In genomic region chr12:27652174-27652763, GRCh38 we compare ENCODE assay signal across 1 cellular context.
TF ChIP-seq lines count a peak whose summit lies in the region.

No MANE protein-coding gene starts in this region.

TF ChIP-seq in GM12878, 131 proteins besides CTCF, POLR2A, EP300 and RAD21:
- TF ChIP-seq ZNF24 (IDR thresholded peaks at IDR 0.05) = no peak
- 0 out of 2 replicates have a peak, but pooled peaks have one; percentile 20 for TF ChIP-seq ATF2 (IDR thresholded peaks at IDR 0.05; ENCODE audit: low read length)
- peak in 1 of 2 experiments; percentile 28; a peak in 1 of 4 replicates for TF ChIP-seq IKZF2 (IDR thresholded peaks at IDR 0.05)
- TF ChIP-seq FOXM1 (IDR thresholded peaks at IDR 0.05; ENCODE audit: low read depth, low read length) = 0 out of 2 replicates have a peak, but pooled peaks have one; percentile 44
- TF ChIP-seq YY1 (IDR thresholded peaks at IDR 0.05; ENCODE audit: low read depth, low read length) = peak; percentile 35; the same call in 1 of the 2 replicates
- no peak for TF ChIP-seq SRF (IDR thresholded peaks at IDR 0.05; ENCODE audit: low read depth in 2 of 2, low read length in 2 of 2)
- peak; percentile 59; the same call in 1 of the 2 replicates for TF ChIP-seq SMC3 (IDR thresholded peaks at IDR 0.05; ENCODE audit: borderline replicate concordance, low read length)
TF ChIP-seq in GM12878: peak in this region for 5.
